Comparison of ENCODE assay signal across 8 cellular contexts in genomic region chr12:4270670-4271432, GRCh38. TPM values are rescaled to one million over a fixed set of nuclear protein-coding genes. Genes with fewer than 3 reads are reported as not detected.
DNase-seq lines count a peak whose midpoint lies in the region; ATAC-seq and TF ChIP-seq lines count a peak whose summit lies in the region.

No MANE protein-coding gene starts in this region.

- in situ Hi-C loops in astrocyte of the spinal cord (cut with HindIII; ENCODE audit: low sequenced_read_pairs) = no loop called here

- peak overlapping the region; percentile 66 for H3K4me3 ChIP-seq in GM06990 (replicated peaks; ENCODE audit: low read depth, low read length)
- H3K4me3 ChIP-seq in astrocyte of the spinal cord (ENCODE audit: low read depth, low read length) = peak overlapping the region; percentile 10
- H3K4me3 ChIP-seq in spleen = peak overlapping the region; percentile 14 to 74 (median 66)

- ATAC-seq in HG02763 (IDR thresholded peaks at IDR 0.05; ENCODE audit: unreplicated experiment) = no peak

- H3K27me3 Mint-ChIP-seq in immature natural killer cell (ENCODE audit: low read depth in 3 of 3) = peaks cover 45 to 61% (median 58%) of the 10 kb centered on the region in 3 donors

- TF ChIP-seq CTCF in GM06990 (IDR thresholded peaks at IDR 0.05; ENCODE audit: insufficient read depth, low read length, poor library complexity, severe bottlenecking) (no peak), astrocyte of the spinal cord (IDR thresholded peaks at IDR 0.05; ENCODE audit: low read depth, low read length) (no peak), spleen (IDR thresholded peaks at IDR 0.05 in 8 of 11, conservative IDR thresholded peaks at IDR 0.05 in 3 of 11) (no peak)

- H3K27ac ChIP-seq in spleen = peak overlapping the region; percentile 74 to 98 (median 92)

- intact Hi-C loops in spleen (cut with DNase I; ENCODE audit: low total_unique reads) = no loop called here

- H3K9me3 ChIP-seq in spleen = no peaks in the 10 kb centered on the region

- H3K27me3 ChIP-seq in GM06990 (replicated peaks; ENCODE audit: control insufficient read depth, insufficient read depth, low read length) (no peaks in the 10 kb centered on the region), spleen (replicated peaks in 1 of 7) (peaks cover 0 to 92% (median 64%) of the 10 kb centered on the region in 7 donors)

- 0 to 2% (median 1%) methylated on average over 34 to 48 of the region's 48 CpGs for WGBS in spleen, 5 donors

- H3K36me3 ChIP-seq in GM06990 (ENCODE audit: control insufficient read depth, insufficient read depth, low read length) (peaks cover under 1% of the 10 kb centered on the region), spleen (no peaks in the 10 kb centered on the region)

- H3K4me3 Mint-ChIP-seq in immature natural killer cell = peak overlapping the region; percentile 92 to 99 (median 95)

- peaks cover 43 to 44% of the 10 kb centered on the region in 2 donors for H3K4me1 Mint-ChIP-seq in immature natural killer cell

- H3K9me3 Mint-ChIP-seq in immature natural killer cell = no peaks in the 10 kb centered on the region

- peak; percentile 67 for DNase-seq in GM06990 (ENCODE audit: extremely low read depth, insufficient read length)
- peak; percentile 78 for DNase-seq in OCI-M1 (lab: John Stamatoyannopoulos, UW)
- DNase-seq in astrocyte of the spinal cord (ENCODE audit: low read depth, low spot score) = no peak
- peak; percentile 48 to 56 (median 55) for DNase-seq in immature natural killer cell
- peak; percentile 92 for DNase-seq in spleen
- no peak for DNase-seq in NCI-H1694 treated with DMSO at 0.1 percent for 48 hours (lab: John Stamatoyannopoulos, UW)
- no peak for DNase-seq in NCI-H2029 treated with DMSO at 0.1 percent for 48 hours (lab: John Stamatoyannopoulos, UW)

- H3K4me1 ChIP-seq in spleen = peaks cover 17 to 77% (median 66%) of the 10 kb centered on the region in 6 donors

- H3K27ac Mint-ChIP-seq in immature natural killer cell = peak overlapping the region; percentile 97 to 100 (median 100)

- TF ChIP-seq POLR2A in spleen (IDR thresholded peaks at IDR 0.05) = no peak

- peaks cover 0 to under 1% (median 0%) of the 10 kb centered on the region in 3 donors for H3K36me3 Mint-ChIP-seq in immature natural killer cell

RNA-seq across cellular contexts. Expression of gene CCND2, which starts 2.7 kb away (rescaled TPM):
- polyA plus RNA-seq in immature natural killer cell = 10 to 100 TPM; 47.5 to 83.3 (median 71.4) TPM
- 100 to 1,000 TPM in 3 of 7 donors, 10 to 100 TPM in 4; 56.1 to 110 (median 65.1) TPM for total RNA-seq in spleen
- polyA plus RNA-seq in spleen = 10 to 100 TPM in 2 of 3 donors, 1 to 10 TPM in 1; 9.4 to 15.2 (median 13.8) TPM

RNA-seq across cellular contexts. Expression of gene TIGAR, which starts 50.2 kb away (rescaled TPM):
- 1 to 10 TPM; 2.1 to 8.9 (median 4.3) TPM for polyA plus RNA-seq in immature natural killer cell
- 10 to 100 TPM in 6 of 7 donors, 1 to 10 TPM in 1; 7.1 to 16.7 (median 12.6) TPM for total RNA-seq in spleen
- 1 to 10 TPM; 4.5 to 9.0 (median 5.1) TPM for polyA plus RNA-seq in spleen

Comparison
In these comparisons a context has a peak if more than half of its experiments do, and no peak if none do; other contexts are left out.
1. DNase-seq: peak in GM06990 (single experiment), OCI-M1 (single experiment), immature natural killer cell (3 of 3) and spleen (single experiment); none in astrocyte of the spinal cord (single experiment), NCI-H1694 treated with DMSO at 0.1 percent for 48 hours (single experiment) and NCI-H2029 treated with DMSO at 0.1 percent for 48 hours (single experiment).
2. H3K4me3 ChIP-seq: peak in every context shown above with its lines; median percentile 66 in GM06990; 66 in spleen; 10 in astrocyte of the spinal cord.